ENCODE assay signal across 17 cellular contexts in genomic region chr13:111325146-111325890, GRCh38. TPM values are rescaled to one million over a fixed set of nuclear protein-coding genes. Genes with fewer than 3 reads are reported as not detected.
"Had no signal": no experiment of that assay in that cellular context is flagged by ENCODE, and none has a peak within 500 bp of the region (broad histone marks: within the 10 kb centered on the region; RNA-seq: fewer than 3 reads in every experiment).

No MANE protein-coding gene starts in this region.

- ATAC-seq: foreskin keratinocyte, left lung, pancreas had no signal

- H3K27me3 ChIP-seq: foreskin keratinocyte, left lung, pancreas, sigmoid colon had no signal

- H3K9me3 ChIP-seq: left lung, pancreas, sigmoid colon had no signal

- H3K36me3 ChIP-seq: left lung, pancreas, sigmoid colon had no signal

- H3K27ac Mint-ChIP-seq: activated naive CD4-positive, alpha-beta T cell treated with anti-CD3 and anti-CD28 coated beads for 36 hours had no signal

- H3K4me3 Mint-ChIP-seq: activated naive CD4-positive, alpha-beta T cell treated with anti-CD3 and anti-CD28 coated beads for 36 hours; brain had no signal

- H3K27ac ChIP-seq: foreskin keratinocyte, left lung, pancreas, sigmoid colon, VCaP had no signal

- H3K9me3 Mint-ChIP-seq: activated naive CD4-positive, alpha-beta T cell treated with anti-CD3 and anti-CD28 coated beads for 36 hours; brain had no signal

- H3K27me3 Mint-ChIP-seq: brain had no signal

- DNase-seq: activated CD4-positive, alpha-beta T cell treated with anti-CD3 and anti-CD28 coated beads, Interleukin-2, amount 50 U/mL, for 4 hours; activated CD4-positive, CD25-positive, alpha-beta regulatory T cell treated with anti-CD3 and anti-CD28 coated beads, Interleukin-2, amount 50 U/mL, for 72 hours; activated naive CD4-positive, alpha-beta T cell treated with anti-CD3 and anti-CD28 coated beads for 36 hours; foreskin keratinocyte; hippocampal formation; midbrain; pancreas; stimulated activated CD4-positive, alpha-beta T cell treated with anti-CD3 and anti-CD28 coated beads, Interleukin-4, amount 100 ng/mL, for 4 hours; stimulated activated naive CD4-positive, alpha-beta T cell; T-helper 2 cell had no signal

- H3K36me3 Mint-ChIP-seq: brain had no signal

- H3K4me1 ChIP-seq: foreskin keratinocyte, left lung, pancreas, sigmoid colon had no signal

- H3K4me3 ChIP-seq: left lung, pancreas, sigmoid colon had no signal

RNA-seq across cellular contexts. Expression of gene TEX29, which starts 4.9 kb away (rescaled TPM):
- total RNA-seq: epithelial cell of proximal tubule, foreskin keratinocyte, myocyte, ureter had no signal
